ENCODE assay signal across 13 cellular contexts in genomic region chr7:24910551-24911212, GRCh38.
DNase-seq lines count a peak whose midpoint lies in the region; ATAC-seq, FAIRE-seq and TF ChIP-seq lines count a peak whose summit lies in the region.
"Had no signal": no experiment of that assay in that cellular context is flagged by ENCODE, and none has a peak within 500 bp of the region (broad histone marks: within the 10 kb centered on the region; RNA-seq: fewer than 3 reads in every experiment).

No MANE protein-coding gene starts in this region.

- POLR2A ChIA-PET in GM12878 (lab: Charles Lee), result interaction anchor here (0.6 to 4.6 kb wide), 13 partner anchors 11 to 1528 kb away, joined by 3 to 29 read pairs (median 4); partner anchors contain the start of gene OSBPL3

- H4K20me1 ChIP-seq in GM12878 (ENCODE audit: control insufficient read depth, insufficient read depth), result no peaks in the 10 kb centered on the region

- H3K27me3 Mint-ChIP-seq in stimulated activated naive CD8-positive, alpha-beta T cell treated with anti-CD3 and anti-CD28 coated beads, Interleukin-15, Interleukin-2, amounts not matched to agents 100 ng/mL and 50 ng/mL, for 24 hours, result no peaks in the 10 kb centered on the region

- peak overlapping the region; percentile 73 for H3K4me3 Mint-ChIP-seq in stimulated activated naive CD8-positive, alpha-beta T cell treated with anti-CD3 and anti-CD28 coated beads, Interleukin-15, Interleukin-2, amounts not matched to agents 100 ng/mL and 50 ng/mL, for 24 hours

- H3K79me2 ChIP-seq in GM12878 (ENCODE audit: control insufficient read depth, insufficient read depth, low read length), result peaks cover 81% of the 10 kb centered on the region

- FAIRE-seq in GM12878 (lab: Jason Lieb, UNC), result no peak
- FAIRE-seq: G401.6, islet of Langerhans had no signal

- H3K9me3 Mint-ChIP-seq in stimulated activated naive CD8-positive, alpha-beta T cell treated with anti-CD3 and anti-CD28 coated beads, Interleukin-15, Interleukin-2, amounts not matched to agents 100 ng/mL and 50 ng/mL, for 24 hours, result no peaks in the 10 kb centered on the region

- TF ChIP-seq CTCF in GM12878 (IDR thresholded peaks at IDR 0.05 in 2 of 3, conservative IDR thresholded peaks at IDR 0.05 in 1 of 3; ENCODE audit: control insufficient read depth in 2 of 3, extremely low read depth in 1 of 3, insufficient read depth in 1 of 3, low read depth in 3 of 3, low read length in 3 of 3) (no peak), left lung (IDR thresholded peaks at IDR 0.05) (no peak)

- no peak overlapping the region for H3K27ac Mint-ChIP-seq in stimulated activated naive CD8-positive, alpha-beta T cell treated with anti-CD3 and anti-CD28 coated beads, Interleukin-15, Interleukin-2, amounts not matched to agents 100 ng/mL and 50 ng/mL, for 24 hours

- DNase-seq in stimulated activated naive CD8-positive, alpha-beta T cell treated with anti-CD3 and anti-CD28 coated beads, Interleukin-15, Interleukin-2, amounts not matched to agents 100 U/mL and 50 U/mL, for 24 hours, result no peak
- DNase-seq in SK-N-DZ (ENCODE audit: low spot score) (peak; percentile 94), GM12878 (ENCODE audit: low read depth, low spot score) (no peak), left lung (no peak), head of caudate nucleus (no peak)
- DNase-seq: anterior cingulate cortex, dermis blood vessel endothelial cell, NCI-H2081 treated with DMSO at 0.1 percent for 48 hours had no signal

- no peaks in the 10 kb centered on the region for H3K4me1 Mint-ChIP-seq in stimulated activated naive CD8-positive, alpha-beta T cell treated with anti-CD3 and anti-CD28 coated beads, Interleukin-15, Interleukin-2, amounts not matched to agents 100 ng/mL and 50 ng/mL, for 24 hours (ENCODE audit: low read depth)

- peaks cover 22% of the 10 kb centered on the region for H3K36me3 Mint-ChIP-seq in stimulated activated naive CD8-positive, alpha-beta T cell treated with anti-CD3 and anti-CD28 coated beads, Interleukin-15, Interleukin-2, amounts not matched to agents 100 ng/mL and 50 ng/mL, for 24 hours (ENCODE audit: low read depth)

- no peak for ATAC-seq in stimulated activated naive CD8-positive, alpha-beta T cell treated with anti-CD3 and anti-CD28 coated beads, Interleukin-15, Interleukin-2, amounts not matched to agents 100 U/mL and 50 U/mL, for 24 hours
- no peak; the same call in 2 of the 3 replicates for ATAC-seq in GM12878
- no peak for ATAC-seq in left lung
- no peak for ATAC-seq in HG03342 (IDR thresholded peaks at IDR 0.05; ENCODE audit: unreplicated experiment)
- no peak for ATAC-seq in HG03378 (IDR thresholded peaks at IDR 0.05; ENCODE audit: unreplicated experiment)

- in situ Hi-C loops in GM12878 (cut with MboI), result loop anchor here (5.0 to 25.0 kb wide), 2 partner anchors 52 to 1052 kb away; no protein-coding TSS in a partner anchor

- 86% methylated on average over 4 of the region's 4 CpGs for WGBS in GM12878 (ENCODE audit: insufficient coverage, insufficient replicate concordance, low lambda C conversion rate, missing lambda C conversion rate)

- 0 out of 2 replicates have a peak overlapping the region, but pooled peaks have one; percentile 21 for H3K4me3 ChIP-seq in GM12878
- H3K4me3 ChIP-seq in left lung, result no peak overlapping the region

- H3K4me2 ChIP-seq in GM12878 (ENCODE audit: control insufficient read depth, insufficient read depth), result peak overlapping the region; percentile 78

- RAD21 ChIA-PET in GM12878 (lab: Charles Lee; ENCODE audit: unreplicated experiment), result interaction anchor here (0.6 to 10.4 kb wide), 18 partner anchors 9 to 214 kb away, joined by 3 to 93 read pairs (median 4); partner anchors contain the start of genes CYCS and OSBPL3

- no peak for TF ChIP-seq POLR2A in GM12878 (IDR thresholded peaks at IDR 0.05; ENCODE audit: low read depth, low read length)

- H3K9me3 ChIP-seq in GM12878 (replicated peaks; ENCODE audit: control insufficient read depth, insufficient read depth, low read length) (no peaks in the 10 kb centered on the region), left lung (no peaks in the 10 kb centered on the region)

- H3K4me1 ChIP-seq in GM12878 (ENCODE audit: control insufficient read depth, insufficient read depth, low read length) (peaks cover 83% of the 10 kb centered on the region), left lung (peaks cover 0 to 9% of the 10 kb centered on the region in 2 donors)

- H2AFZ ChIP-seq in GM12878 (ENCODE audit: control insufficient read depth, low read depth, low read length), result no peak overlapping the region

- CTCF ChIA-PET in GM12878 (lab: Yijun Ruan, JAX), result interaction anchor here (0.5 to 6.7 kb wide), 15 partner anchors 10 to 98 kb away, joined by 3 to 60 read pairs (median 5); partner anchors contain the start of gene OSBPL3

- intact Hi-C loops in GM12878 (cut with micrococcal nuclease; ENCODE audit: unreplicated experiment) (no loop called here), left lung (cut with DNase I) (no loop called here), head of caudate nucleus (cut with DNase I) (no loop called here)

- H3K27me3 ChIP-seq in GM12878 (replicated peaks in 1 of 2; ENCODE audit: control insufficient read depth in 2 of 2, insufficient read depth in 2 of 2, low read length in 1 of 2) (no peaks in the 10 kb centered on the region), left lung (no peaks in the 10 kb centered on the region)

- peak overlapping the region; percentile 43; the same call in 1 of the 2 replicates for H3K9ac ChIP-seq in GM12878 (ENCODE audit: control insufficient read depth, insufficient read depth, low read length)

- peak overlapping the region; percentile 73 for H3K27ac ChIP-seq in GM12878 (ENCODE audit: control insufficient read depth, insufficient read depth)
- H3K27ac ChIP-seq in left lung, result no peak overlapping the region

- H3K36me3 ChIP-seq in GM12878 (ENCODE audit: control insufficient read depth in 2 of 2, insufficient read depth in 2 of 2, low read length in 1 of 2), result no peaks in the 10 kb centered on the region
- no peaks in the 10 kb centered on the region for H3K36me3 ChIP-seq in left lung

- BruUV-seq in GM12878 (replicated peaks; lab: Mats Ljungman, UMichigan), result no TSS peak

- no peak for TF ChIP-seq RAD21 in GM12878 (IDR thresholded peaks at IDR 0.05; ENCODE audit: insufficient read depth, low read depth, low read length)

- TF ChIP-seq EP300 in GM12878 (IDR thresholded peaks at IDR 0.05; ENCODE audit: borderline replicate concordance in 1 of 2, control insufficient read depth in 1 of 2, low read depth in 2 of 2, low read length in 2 of 2), result no peak

- SMC1A ChIA-PET in GM12878 (lab: Charles Lee; ENCODE audit: uncharacterized antibody, unreplicated experiment), result interaction anchor here (0.9 to 7.8 kb wide), 25 partner anchors 10 to 181 kb away, joined by 3 to 93 read pairs (median 5); partner anchors contain the start of gene OSBPL3

TF ChIP-seq in GM12878, 131 proteins besides CTCF, POLR2A, EP300 and RAD21 (continues in another document):
- TF ChIP-seq MXI1 (IDR thresholded peaks at IDR 0.05; ENCODE audit: low read depth, low read length), result peak; percentile 14; the same call in 1 of the 2 replicates
- TF ChIP-seq TCF7 (IDR thresholded peaks at IDR 0.05; ENCODE audit: borderline replicate concordance), result no peak
- TF ChIP-seq SRF (IDR thresholded peaks at IDR 0.05; ENCODE audit: low read depth in 2 of 2, low read length in 2 of 2), result no peak
- peak in 1 of 2 experiments; percentile 24; a peak in 1 of 4 replicates for TF ChIP-seq BHLHE40 (IDR thresholded peaks at IDR 0.05; ENCODE audit: borderline replicate concordance in 1 of 2, low read depth in 2 of 2, low read length in 1 of 2)
- TF ChIP-seq SKIL (IDR thresholded peaks at IDR 0.05; ENCODE audit: low read depth, poor library complexity, severe bottlenecking), result no peak
- TF ChIP-seq MEF2A (IDR thresholded peaks at IDR 0.05; ENCODE audit: insufficient read depth, low read depth, low read length), result no peak
- TF ChIP-seq SP1 (IDR thresholded peaks at IDR 0.05; ENCODE audit: low read depth, low read length), result no peak
- no peak for TF ChIP-seq ZBED1 (IDR thresholded peaks at IDR 0.05; ENCODE audit: borderline replicate concordance)
- TF ChIP-seq IKZF2 (IDR thresholded peaks at IDR 0.05), result peak in 1 of 2 experiments; percentile 38; a peak in 1 of 4 replicates
